ENCODE assay signal across 1 cellular context in the genomic region with DNA sequence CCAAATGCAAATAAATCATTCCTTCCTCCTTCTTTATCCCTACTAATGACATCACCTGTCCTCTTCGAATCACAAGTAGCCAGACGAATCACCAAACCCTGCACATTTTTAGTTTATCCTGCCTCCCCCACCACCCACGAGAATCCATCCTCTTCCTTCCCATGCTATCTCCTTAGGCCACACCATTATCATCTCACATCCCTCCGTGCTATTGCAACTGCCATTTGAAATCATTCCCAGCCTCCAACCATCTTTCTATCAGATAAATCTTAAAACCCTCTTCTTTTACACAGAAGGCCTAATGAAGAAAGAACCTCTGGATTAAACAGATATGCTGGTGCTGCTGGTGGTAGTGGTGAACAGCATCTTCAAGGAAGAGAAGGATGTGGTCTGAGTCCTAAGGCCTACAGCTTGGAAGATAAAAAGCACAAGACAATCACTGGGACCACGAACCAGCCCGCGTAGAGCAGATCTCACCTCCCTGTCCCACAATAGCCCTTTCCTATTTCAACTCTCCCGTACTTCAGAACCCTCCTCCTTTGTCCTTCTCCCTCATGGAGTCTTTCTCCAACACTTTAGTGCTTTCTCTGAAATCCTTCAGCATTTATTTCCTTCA.
TF ChIP-seq lines count a peak whose summit lies in the region.

No MANE protein-coding gene starts in this region.

TF ChIP-seq in K562, 482 proteins besides CTCF, POLR2A, EP300 and RAD21 (continued from another document and continues in another):
- no peak for TF ChIP-seq IRF1 (CRISPR knock-in tag; IDR thresholded peaks at IDR 0.05; ENCODE audit: borderline replicate concordance)
- TF ChIP-seq ERF (CRISPR knock-in tag; IDR thresholded peaks at IDR 0.05): no peak
- no peak for TF ChIP-seq DNMT1 (IDR thresholded peaks at IDR 0.05)
- TF ChIP-seq KLF13 (tag; IDR thresholded peaks at IDR 0.05; ENCODE audit: borderline replicate concordance, low read depth): no peak
- TF ChIP-seq PTBP1 (IDR thresholded peaks at IDR 0.05; ENCODE audit: low read depth, low read length): no peak
- no peak for TF ChIP-seq KLF10 (CRISPR knock-in tag; IDR thresholded peaks at IDR 0.05)
- no peak for TF ChIP-seq TSC22D4 (tag; IDR thresholded peaks at IDR 0.05)
- no peak for TF ChIP-seq ZNF347 (CRISPR knock-in tag; IDR thresholded peaks at IDR 0.05; ENCODE audit: low read depth)
- no peak for TF ChIP-seq ZSCAN32 (CRISPR knock-in tag; IDR thresholded peaks at IDR 0.05)
- 0 out of 2 replicates have a peak, but pooled peaks have one; percentile 65 for TF ChIP-seq HDAC2 (IDR thresholded peaks at IDR 0.05)
- TF ChIP-seq USF1 (CRISPR knock-in tag; IDR thresholded peaks at IDR 0.05): no peak
- TF ChIP-seq ZKSCAN8 (CRISPR knock-in tag; IDR thresholded peaks at IDR 0.05): no peak
- peak; percentile 39; the same call in 1 of the 2 replicates for TF ChIP-seq ZFX (CRISPR knock-in tag; IDR thresholded peaks at IDR 0.05)
- no peak for TF ChIP-seq ZNF764 (CRISPR knock-in tag; IDR thresholded peaks at IDR 0.05; ENCODE audit: low read depth)
- no peak for TF ChIP-seq TBL1XR1 (IDR thresholded peaks at IDR 0.05; ENCODE audit: low read length in 2 of 2)
- no peak for TF ChIP-seq SMAD4 (CRISPR knock-in tag; conservative IDR thresholded peaks at IDR 0.05)
- TF ChIP-seq, protein P1, sequence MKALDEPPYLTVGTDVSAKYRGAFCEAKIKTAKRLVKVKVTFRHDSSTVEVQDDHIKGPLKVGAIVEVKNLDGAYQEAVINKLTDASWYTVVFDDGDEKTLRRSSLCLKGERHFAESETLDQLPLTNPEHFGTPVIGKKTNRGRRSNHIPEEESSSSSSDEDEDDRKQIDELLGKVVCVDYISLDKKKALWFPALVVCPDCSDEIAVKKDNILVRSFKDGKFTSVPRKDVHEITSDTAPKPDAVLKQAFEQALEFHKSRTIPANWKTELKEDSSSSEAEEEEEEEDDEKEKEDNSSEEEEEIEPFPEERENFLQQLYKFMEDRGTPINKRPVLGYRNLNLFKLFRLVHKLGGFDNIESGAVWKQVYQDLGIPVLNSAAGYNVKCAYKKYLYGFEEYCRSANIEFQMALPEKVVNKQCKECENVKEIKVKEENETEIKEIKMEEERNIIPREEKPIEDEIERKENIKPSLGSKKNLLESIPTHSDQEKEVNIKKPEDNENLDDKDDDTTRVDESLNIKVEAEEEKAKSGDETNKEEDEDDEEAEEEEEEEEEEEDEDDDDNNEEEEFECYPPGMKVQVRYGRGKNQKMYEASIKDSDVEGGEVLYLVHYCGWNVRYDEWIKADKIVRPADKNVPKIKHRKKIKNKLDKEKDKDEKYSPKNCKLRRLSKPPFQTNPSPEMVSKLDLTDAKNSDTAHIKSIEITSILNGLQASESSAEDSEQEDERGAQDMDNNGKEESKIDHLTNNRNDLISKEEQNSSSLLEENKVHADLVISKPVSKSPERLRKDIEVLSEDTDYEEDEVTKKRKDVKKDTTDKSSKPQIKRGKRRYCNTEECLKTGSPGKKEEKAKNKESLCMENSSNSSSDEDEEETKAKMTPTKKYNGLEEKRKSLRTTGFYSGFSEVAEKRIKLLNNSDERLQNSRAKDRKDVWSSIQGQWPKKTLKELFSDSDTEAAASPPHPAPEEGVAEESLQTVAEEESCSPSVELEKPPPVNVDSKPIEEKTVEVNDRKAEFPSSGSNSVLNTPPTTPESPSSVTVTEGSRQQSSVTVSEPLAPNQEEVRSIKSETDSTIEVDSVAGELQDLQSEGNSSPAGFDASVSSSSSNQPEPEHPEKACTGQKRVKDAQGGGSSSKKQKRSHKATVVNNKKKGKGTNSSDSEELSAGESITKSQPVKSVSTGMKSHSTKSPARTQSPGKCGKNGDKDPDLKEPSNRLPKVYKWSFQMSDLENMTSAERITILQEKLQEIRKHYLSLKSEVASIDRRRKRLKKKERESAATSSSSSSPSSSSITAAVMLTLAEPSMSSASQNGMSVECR (CRISPR knock-in tag; IDR thresholded peaks at IDR 0.05): no peak
- TF ChIP-seq RNF2 (IDR thresholded peaks at IDR 0.05): no peak
- no peak for TF ChIP-seq RNF219 (CRISPR knock-in tag; IDR thresholded peaks at IDR 0.05)
- TF ChIP-seq MAX (CRISPR knock-in tag; IDR thresholded peaks at IDR 0.05): no peak
- no peak for TF ChIP-seq RUNX1 (IDR thresholded peaks at IDR 0.05; ENCODE audit: low read depth)
- TF ChIP-seq MBD1 (CRISPR knock-in tag; IDR thresholded peaks at IDR 0.05): no peak
- no peak for TF ChIP-seq ZNF165 (CRISPR knock-in tag; IDR thresholded peaks at IDR 0.05; ENCODE audit: borderline replicate concordance)
- no peak for TF ChIP-seq BRD4 (IDR thresholded peaks at IDR 0.05)
- TF ChIP-seq GTF2E2 (tag; IDR thresholded peaks at IDR 0.05): no peak
- TF ChIP-seq ARNT (IDR thresholded peaks at IDR 0.05): peak in 1 of 2 experiments; percentile 73; a peak in 1 of 4 replicates
- TF ChIP-seq, protein P2, sequence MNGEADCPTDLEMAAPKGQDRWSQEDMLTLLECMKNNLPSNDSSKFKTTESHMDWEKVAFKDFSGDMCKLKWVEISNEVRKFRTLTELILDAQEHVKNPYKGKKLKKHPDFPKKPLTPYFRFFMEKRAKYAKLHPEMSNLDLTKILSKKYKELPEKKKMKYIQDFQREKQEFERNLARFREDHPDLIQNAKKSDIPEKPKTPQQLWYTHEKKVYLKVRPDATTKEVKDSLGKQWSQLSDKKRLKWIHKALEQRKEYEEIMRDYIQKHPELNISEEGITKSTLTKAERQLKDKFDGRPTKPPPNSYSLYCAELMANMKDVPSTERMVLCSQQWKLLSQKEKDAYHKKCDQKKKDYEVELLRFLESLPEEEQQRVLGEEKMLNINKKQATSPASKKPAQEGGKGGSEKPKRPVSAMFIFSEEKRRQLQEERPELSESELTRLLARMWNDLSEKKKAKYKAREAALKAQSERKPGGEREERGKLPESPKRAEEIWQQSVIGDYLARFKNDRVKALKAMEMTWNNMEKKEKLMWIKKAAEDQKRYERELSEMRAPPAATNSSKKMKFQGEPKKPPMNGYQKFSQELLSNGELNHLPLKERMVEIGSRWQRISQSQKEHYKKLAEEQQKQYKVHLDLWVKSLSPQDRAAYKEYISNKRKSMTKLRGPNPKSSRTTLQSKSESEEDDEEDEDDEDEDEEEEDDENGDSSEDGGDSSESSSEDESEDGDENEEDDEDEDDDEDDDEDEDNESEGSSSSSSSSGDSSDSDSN (IDR thresholded peaks at IDR 0.05; ENCODE audit: borderline replicate concordance in 1 of 2, low read depth in 2 of 2, low read length in 2 of 2): no peak
- 0 out of 2 replicates have a peak, but pooled peaks have one; percentile 35 for TF ChIP-seq ATF7 (IDR thresholded peaks at IDR 0.05)
- peak; percentile 62; the same call in 1 of the 2 replicates for TF ChIP-seq LCOR (CRISPR knock-in tag; IDR thresholded peaks at IDR 0.05)
- TF ChIP-seq THRA (IDR thresholded peaks at IDR 0.05): no peak
- TF ChIP-seq KLF6 (CRISPR knock-in tag; IDR thresholded peaks at IDR 0.05; ENCODE audit: borderline replicate concordance): no peak
- peak; percentile 94 for TF ChIP-seq ARID1B (IDR thresholded peaks at IDR 0.05)
- TF ChIP-seq ZZZ3 (IDR thresholded peaks at IDR 0.05): no peak
- 0 out of 2 replicates have a peak, but pooled peaks have one; percentile 59 for TF ChIP-seq EHMT2 (IDR thresholded peaks at IDR 0.05)
- TF ChIP-seq MECOM (CRISPR knock-in tag; IDR thresholded peaks at IDR 0.05): peak; percentile 71; the same call in 1 of the 2 replicates
- TF ChIP-seq MAFF (IDR thresholded peaks at IDR 0.05; ENCODE audit: low read length): no peak
- TF ChIP-seq CHAMP1 (IDR thresholded peaks at IDR 0.05): 0 out of 2 replicates have a peak, but pooled peaks have one; percentile 18
- no peak for TF ChIP-seq OTX1 (CRISPR knock-in tag; IDR thresholded peaks at IDR 0.05)
- no peak for TF ChIP-seq CEBPB (tag; IDR thresholded peaks at IDR 0.05)
- TF ChIP-seq TRIM24 (IDR thresholded peaks at IDR 0.05): peak; percentile 96
- peak; percentile 26; the same call in 1 of the 2 replicates for TF ChIP-seq PKNOX1 (IDR thresholded peaks at IDR 0.05)
